ENCODE assay signal across 8 cellular contexts in genomic region chr3:47522082-47522987, GRCh38. TPM values are rescaled to one million over a fixed set of nuclear protein-coding genes. Genes with fewer than 3 reads are reported as not detected.
A peak's percentile ranks its signal among the peaks of the same experiment; 100 is the strongest.
DNase-seq lines count a peak whose midpoint lies in the region; ATAC-seq and TF ChIP-seq lines count a peak whose summit lies in the region.

No MANE protein-coding gene starts in this region.

- peak; percentile 92 for TF ChIP-seq CTCF in choroid plexus epithelial cell (conservative IDR thresholded peaks at IDR 0.05; ENCODE audit: low read depth, low read length)

- H3K4me3 ChIP-seq in choroid plexus epithelial cell (ENCODE audit: low read depth, low read length): no peak overlapping the region

- DNase-seq in GM04504 (ENCODE audit: low read depth): peak; percentile 61
- peak; percentile 84 for DNase-seq in NCI-H526 treated with DMSO at 0.1 percent for 48 hours (lab: John Stamatoyannopoulos, UW)
- peak; percentile 52 to 69 for DNase-seq in activated CD4-positive, alpha-beta T cell treated with anti-CD3 and anti-CD28 coated beads for 24 hours (ENCODE audit: low read depth in 2 of 2)
- peak; percentile 96 for DNase-seq in choroid plexus epithelial cell (ENCODE audit: low read depth)
- DNase-seq in left lobe of liver (ENCODE audit: low spot score): peak; percentile 82
- peak; percentile 69 for DNase-seq in stimulated activated CD4-positive, alpha-beta T cell treated with anti-CD3 and anti-CD28 coated beads, Interleukin-4, amount 100 ng/mL, for 1 hour

- ATAC-seq in HG03378 (IDR thresholded peaks at IDR 0.05; ENCODE audit: unreplicated experiment) (peak; percentile 56), left lobe of liver (peak; percentile 100), HG02571 (IDR thresholded peaks at IDR 0.05; ENCODE audit: unreplicated experiment) (no peak)

RNA-seq across cellular contexts. Expression of gene ELP6, which starts 8.8 kb away (rescaled TPM):
- 18.7 TPM for total RNA-seq in left lobe of liver

RNA-seq across cellular contexts. Expression of gene SCAP, which starts 46.6 kb away (rescaled TPM):
- 92.3 TPM for total RNA-seq in left lobe of liver

RNA-seq across cellular contexts. Expression of gene CSPG5, which starts 56.3 kb away (rescaled TPM):
- total RNA-seq in left lobe of liver: 0.48 TPM
